ENCODE assay signal across 18 cellular contexts in the genomic region with DNA sequence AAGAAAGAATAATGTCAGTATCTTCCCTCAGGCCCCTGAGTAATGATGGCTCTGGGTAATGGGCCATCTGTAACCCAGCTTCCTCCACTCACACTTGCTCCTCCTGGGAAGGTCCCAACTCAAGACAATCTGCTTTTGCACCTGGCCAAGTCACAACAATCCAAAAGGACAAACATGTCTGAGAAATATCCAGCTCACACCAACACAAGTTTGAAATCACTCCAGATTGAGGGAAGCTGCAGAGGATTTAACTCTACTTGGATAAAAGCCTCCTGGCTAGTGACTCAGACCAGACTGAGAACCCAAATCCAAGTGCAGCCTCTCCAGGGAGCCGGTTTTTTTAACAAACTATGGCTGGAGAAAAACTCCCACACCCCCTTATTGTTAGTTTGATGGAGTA. TPM values are rescaled to one million over a fixed set of nuclear protein-coding genes. Genes with fewer than 3 reads are reported as not detected.
A peak's percentile ranks its signal among the peaks of the same experiment; 100 is the strongest.
DNase-seq lines count a peak whose midpoint lies in the region; ATAC-seq and TF ChIP-seq lines count a peak whose summit lies in the region.
"Had no signal": no experiment of that assay in that cellular context is flagged by ENCODE, and none has a peak within 500 bp of the region (broad histone marks: within the 10 kb centered on the region; RNA-seq: fewer than 3 reads in every experiment).

No MANE protein-coding gene starts in this region.

- H3K4me1 Mint-ChIP-seq in activated T-helper 2 cell treated with anti-CD3 and anti-CD28 coated beads, Interferon-gamma antibody, Interleukin-2, Interleukin-4, amounts not matched to agents 10 μg/mL and 5 μg/mL and 100 μg/mL, durations not matched to agents 14 hours and 24 hours and 36 hours (ENCODE audit: low read depth), result peaks cover 38% of the 10 kb centered on the region
- H3K4me1 Mint-ChIP-seq: T-helper 17 cell had no signal

- no peak overlapping the region for H3K4me3 ChIP-seq in BJ (ENCODE audit: low read depth, low read length)
- H3K4me3 ChIP-seq: mucosa of descending colon had no signal

- H3K27me3 ChIP-seq in BJ (ENCODE audit: control insufficient read depth, insufficient read depth, low read length), result no peaks in the 10 kb centered on the region

- TF ChIP-seq CTCF in BJ (IDR thresholded peaks at IDR 0.05; ENCODE audit: insufficient read depth, low read depth, low read length), result no peak

- peaks cover 3% of the 10 kb centered on the region for H3K27me3 Mint-ChIP-seq in activated T-helper 2 cell treated with anti-CD3 and anti-CD28 coated beads, Interferon-gamma antibody, Interleukin-2, Interleukin-4, amounts not matched to agents 10 μg/mL and 5 μg/mL and 100 μg/mL, durations not matched to agents 14 hours and 24 hours and 36 hours (ENCODE audit: low read depth)
- H3K27me3 Mint-ChIP-seq: CD4-positive, alpha-beta T cell; progenitor cell of endocrine pancreas; T-helper 17 cell had no signal

- peak; percentile 51 for DNase-seq in BJ (ENCODE audit: low read depth)
- DNase-seq in NCI-H226, result peak; percentile 72
- DNase-seq in fibroblast of gingiva (ENCODE audit: low read depth), result peak; percentile 73
- DNase-seq in myocyte (ENCODE audit: low read depth), result peak; percentile 75
- no peak for DNase-seq in activated T-helper 2 cell treated with anti-CD3 and anti-CD28 coated beads, Interferon-gamma antibody, Interleukin-2, Interleukin-4, amounts not matched to agents 10 μg/mL and 5 μg/mL and 100 μg/mL, durations not matched to agents 14 hours and 24 hours and 36 hours (ENCODE audit: low spot score)
- DNase-seq in NCI-H748 (lab: John Stamatoyannopoulos, UW; ENCODE audit: unreplicated experiment), result no peak
- no peak for DNase-seq in KBM-7
- DNase-seq: activated CD4-positive, alpha-beta T cell treated with anti-CD3 and anti-CD28 coated beads, Interleukin-2, amount 50 U/mL, for 4 hours; activated naive CD4-positive, alpha-beta T cell treated with anti-CD3 and anti-CD28 coated beads, Interleukin-2, amount 50 U/mL, for 16 hours; CD4-positive, alpha-beta T cell; effector memory CD4-positive, alpha-beta T cell; mucosa of descending colon; stimulated activated CD4-positive, alpha-beta T cell treated with anti-CD3 and anti-CD28 coated beads, Interleukin-4, amount 100 ng/mL, for 4 hours; stimulated activated naive CD4-positive, alpha-beta T cell treated with Interleukin-2 at 50 U/mL for 16 hours; T-helper 17 cell had no signal

- intact Hi-C loops in activated T-helper 2 cell treated with anti-CD3 and anti-CD28 coated beads, Interferon-gamma antibody, Interleukin-2, Interleukin-4, amounts not matched to agents 10 μg/mL and 5 μg/mL and 100 μg/mL, durations not matched to agents 14 hours and 24 hours and 36 hours (cut with micrococcal nuclease), result no loop called here

- no peak for ATAC-seq in GM19463 (IDR thresholded peaks at IDR 0.05; ENCODE audit: unreplicated experiment)
- ATAC-seq: mucosa of descending colon, Panc1, T-helper 17 cell had no signal

- CTCF ChIA-PET in BJ (lab: Yijun Ruan, JAX), result interaction anchor here (0.8 to 2.4 kb wide), 4 partner anchors 11 to 21 kb away, joined by 3 to 5 read pairs (median 4); no protein-coding TSS in a partner anchor

- no peak overlapping the region for H3K4me3 Mint-ChIP-seq in activated T-helper 2 cell treated with anti-CD3 and anti-CD28 coated beads, Interferon-gamma antibody, Interleukin-2, Interleukin-4, amounts not matched to agents 10 μg/mL and 5 μg/mL and 100 μg/mL, durations not matched to agents 14 hours and 24 hours and 36 hours (ENCODE audit: low read depth)
- H3K4me3 Mint-ChIP-seq: CD4-positive, alpha-beta T cell; T-helper 17 cell had no signal

- in situ Hi-C loops in KBM-7 (cut with MboI; ENCODE audit: low pct_unique_long_range_greater_than_20kb, low sequenced_read_pairs), result no loop called here

- H3K27ac Mint-ChIP-seq in activated T-helper 2 cell treated with anti-CD3 and anti-CD28 coated beads, Interferon-gamma antibody, Interleukin-2, Interleukin-4, amounts not matched to agents 10 μg/mL and 5 μg/mL and 100 μg/mL, durations not matched to agents 14 hours and 24 hours and 36 hours, result no peak overlapping the region
- H3K27ac Mint-ChIP-seq: CD4-positive, alpha-beta T cell; progenitor cell of endocrine pancreas; T-helper 17 cell had no signal

- H3K36me3 ChIP-seq in BJ (ENCODE audit: control insufficient read depth, insufficient read depth, low read length), result peaks cover 17% of the 10 kb centered on the region

- H3K9me3 Mint-ChIP-seq in activated T-helper 2 cell treated with anti-CD3 and anti-CD28 coated beads, Interferon-gamma antibody, Interleukin-2, Interleukin-4, amounts not matched to agents 10 μg/mL and 5 μg/mL and 100 μg/mL, durations not matched to agents 14 hours and 24 hours and 36 hours, result peaks cover 13% of the 10 kb centered on the region
- H3K9me3 Mint-ChIP-seq: CD4-positive, alpha-beta T cell had no signal

- POLR2A ChIA-PET in BJ (lab: Charles Lee), result no interaction called here

- H3K36me3 Mint-ChIP-seq in activated T-helper 2 cell treated with anti-CD3 and anti-CD28 coated beads, Interferon-gamma antibody, Interleukin-2, Interleukin-4, amounts not matched to agents 10 μg/mL and 5 μg/mL and 100 μg/mL, durations not matched to agents 14 hours and 24 hours and 36 hours (ENCODE audit: low read depth), result no peaks in the 10 kb centered on the region

RNA-seq across cellular contexts. Expression of gene RTRAF, which starts 34.2 kb away (rescaled TPM):
- 205 and 348 TPM in 2 replicates for polyA plus RNA-seq in BJ (2011; rRNA removed)
- polyA minus RNA-seq in BJ (2011; rRNA and poly(A)+ RNA removed), result 49.6 and 89.3 TPM in 2 replicates
- total RNA-seq in myocyte, result 69.0 and 102 TPM in 2 replicates
- 221 TPM for polyA plus RNA-seq in myocyte (2012)
- 192 and 212 TPM in 2 replicates for total RNA-seq in activated T-helper 2 cell treated with anti-CD3 and anti-CD28 coated beads, Interferon-gamma antibody, Interleukin-2, Interleukin-4, amounts not matched to agents 10 μg/mL and 5 μg/mL and 100 μg/mL, durations not matched to agents 14 hours and 24 hours and 36 hours

RNA-seq across cellular contexts. Expression of gene NID2, which starts 45.3 kb away (rescaled TPM):
- 253 and 279 TPM in 2 replicates for polyA plus RNA-seq in BJ (2011; rRNA removed)
- 143 and 227 TPM in 2 replicates for polyA minus RNA-seq in BJ (2011; rRNA and poly(A)+ RNA removed)
- total RNA-seq in myocyte, result 29.7 and 50.9 TPM in 2 replicates
- polyA plus RNA-seq in myocyte (2012), result 81.6 TPM
- 0.14 and 0.37 TPM in 2 replicates for total RNA-seq in activated T-helper 2 cell treated with anti-CD3 and anti-CD28 coated beads, Interferon-gamma antibody, Interleukin-2, Interleukin-4, amounts not matched to agents 10 μg/mL and 5 μg/mL and 100 μg/mL, durations not matched to agents 14 hours and 24 hours and 36 hours

Comparison
In these comparisons a context has a peak if more than half of its experiments do, and no peak if none do; other contexts are left out.
1. DNase-seq: peak in BJ (single experiment), NCI-H226 (single experiment), fibroblast of gingiva (single experiment) and myocyte (single experiment); none in activated T-helper 2 cell treated with anti-CD3 and anti-CD28 coated beads, Interferon-gamma antibody, Interleukin-2, Interleukin-4, amounts not matched to agents 10 μg/mL and 5 μg/mL and 100 μg/mL, durations not matched to agents 14 hours and 24 hours and 36 hours (single experiment), NCI-H748 (single experiment) and KBM-7 (single experiment).
2. RNA of gene NID2, which starts 45.3 kb away (total RNA-seq): 29.7 to 50.9 TPM in myocyte; 0.14 to 0.37 TPM in activated T-helper 2 cell treated with anti-CD3 and anti-CD28 coated beads, Interferon-gamma antibody, Interleukin-2, Interleukin-4, amounts not matched to agents 10 μg/mL and 5 μg/mL and 100 μg/mL, durations not matched to agents 14 hours and 24 hours and 36 hours; every median in the first group is over 10 times any median in the second.